ENCODE assay signal across 1 cellular context in the genomic region with DNA sequence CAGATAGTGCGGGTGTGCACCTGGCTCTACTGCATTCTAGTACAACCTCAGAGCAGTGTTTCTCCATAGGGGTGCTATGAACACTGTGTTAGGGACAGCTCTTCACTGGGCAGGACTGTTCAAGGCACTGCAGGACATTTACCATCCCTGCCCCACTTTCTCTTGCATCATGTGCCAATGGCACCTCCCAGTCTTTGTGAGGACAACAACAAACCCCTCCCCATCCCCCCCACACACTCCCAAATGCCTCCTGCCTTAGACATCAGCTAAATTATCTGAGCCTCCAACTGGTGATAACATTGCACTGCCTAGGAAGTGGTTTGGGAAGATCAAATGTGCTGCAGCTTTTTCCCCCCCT.
TF ChIP-seq lines count a peak whose summit lies in the region.

No MANE protein-coding gene starts in this region.

TF ChIP-seq in HEK293, 187 proteins besides CTCF, POLR2A, EP300 and RAD21 (continued from another document):
- TF ChIP-seq, protein P1, sequence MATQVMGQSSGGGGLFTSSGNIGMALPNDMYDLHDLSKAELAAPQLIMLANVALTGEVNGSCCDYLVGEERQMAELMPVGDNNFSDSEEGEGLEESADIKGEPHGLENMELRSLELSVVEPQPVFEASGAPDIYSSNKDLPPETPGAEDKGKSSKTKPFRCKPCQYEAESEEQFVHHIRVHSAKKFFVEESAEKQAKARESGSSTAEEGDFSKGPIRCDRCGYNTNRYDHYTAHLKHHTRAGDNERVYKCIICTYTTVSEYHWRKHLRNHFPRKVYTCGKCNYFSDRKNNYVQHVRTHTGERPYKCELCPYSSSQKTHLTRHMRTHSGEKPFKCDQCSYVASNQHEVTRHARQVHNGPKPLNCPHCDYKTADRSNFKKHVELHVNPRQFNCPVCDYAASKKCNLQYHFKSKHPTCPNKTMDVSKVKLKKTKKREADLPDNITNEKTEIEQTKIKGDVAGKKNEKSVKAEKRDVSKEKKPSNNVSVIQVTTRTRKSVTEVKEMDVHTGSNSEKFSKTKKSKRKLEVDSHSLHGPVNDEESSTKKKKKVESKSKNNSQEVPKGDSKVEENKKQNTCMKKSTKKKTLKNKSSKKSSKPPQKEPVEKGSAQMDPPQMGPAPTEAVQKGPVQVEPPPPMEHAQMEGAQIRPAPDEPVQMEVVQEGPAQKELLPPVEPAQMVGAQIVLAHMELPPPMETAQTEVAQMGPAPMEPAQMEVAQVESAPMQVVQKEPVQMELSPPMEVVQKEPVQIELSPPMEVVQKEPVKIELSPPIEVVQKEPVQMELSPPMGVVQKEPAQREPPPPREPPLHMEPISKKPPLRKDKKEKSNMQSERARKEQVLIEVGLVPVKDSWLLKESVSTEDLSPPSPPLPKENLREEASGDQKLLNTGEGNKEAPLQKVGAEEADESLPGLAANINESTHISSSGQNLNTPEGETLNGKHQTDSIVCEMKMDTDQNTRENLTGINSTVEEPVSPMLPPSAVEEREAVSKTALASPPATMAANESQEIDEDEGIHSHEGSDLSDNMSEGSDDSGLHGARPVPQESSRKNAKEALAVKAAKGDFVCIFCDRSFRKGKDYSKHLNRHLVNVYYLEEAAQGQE (tag by site-specific recombination; IDR thresholded peaks at IDR 0.05): no peak
- TF ChIP-seq, protein P2, sequence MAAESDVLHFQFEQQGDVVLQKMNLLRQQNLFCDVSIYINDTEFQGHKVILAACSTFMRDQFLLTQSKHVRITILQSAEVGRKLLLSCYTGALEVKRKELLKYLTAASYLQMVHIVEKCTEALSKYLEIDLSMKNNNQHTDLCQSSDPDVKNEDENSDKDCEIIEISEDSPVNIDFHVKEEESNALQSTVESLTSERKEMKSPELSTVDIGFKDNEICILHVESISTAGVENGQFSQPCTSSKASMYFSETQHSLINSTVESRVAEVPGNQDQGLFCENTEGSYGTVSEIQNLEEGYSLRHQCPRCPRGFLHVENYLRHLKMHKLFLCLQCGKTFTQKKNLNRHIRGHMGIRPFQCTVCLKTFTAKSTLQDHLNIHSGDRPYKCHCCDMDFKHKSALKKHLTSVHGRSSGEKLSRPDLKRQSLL (tag by site-specific recombination; IDR thresholded peaks at IDR 0.05): no peak
- TF ChIP-seq ZIC2 (tag by site-specific recombination; IDR thresholded peaks at IDR 0.05) (peak; percentile 74), ZEB2 (tag by site-specific recombination; IDR thresholded peaks at IDR 0.05) (0 out of 2 replicates have a peak, but pooled peaks have one; percentile 9), ZNF600 (tag by site-specific recombination; IDR thresholded peaks at IDR 0.05) (0 out of 2 replicates have a peak, but pooled peaks have one; percentile 52), SALL2 (tag by site-specific recombination; IDR thresholded peaks at IDR 0.05; ENCODE audit: borderline replicate concordance) (no peak), MEIS1 (CRISPR knock-in tag; IDR thresholded peaks at IDR 0.05; ENCODE audit: borderline replicate concordance) (no peak), ZFHX2 (tag by site-specific recombination; conservative IDR thresholded peaks at IDR 0.05) (0 out of 2 replicates have a peak, but pooled peaks have one; percentile 13), ZNF768 (tag by site-specific recombination; IDR thresholded peaks at IDR 0.05) (no peak), TCF7L2 (IDR thresholded peaks at IDR 0.05; ENCODE audit: borderline replicate concordance, low read depth, low read length) (no peak), ZNF416 (tag by site-specific recombination; IDR thresholded peaks at IDR 0.05) (no peak), ZNF184 (tag by site-specific recombination; IDR thresholded peaks at IDR 0.05) (no peak), WT1 (tag by site-specific recombination; IDR thresholded peaks at IDR 0.05) (peak; percentile 91), ZXDB (tag by site-specific recombination; IDR thresholded peaks at IDR 0.05) (no peak)
- TF ChIP-seq, protein P3, sequence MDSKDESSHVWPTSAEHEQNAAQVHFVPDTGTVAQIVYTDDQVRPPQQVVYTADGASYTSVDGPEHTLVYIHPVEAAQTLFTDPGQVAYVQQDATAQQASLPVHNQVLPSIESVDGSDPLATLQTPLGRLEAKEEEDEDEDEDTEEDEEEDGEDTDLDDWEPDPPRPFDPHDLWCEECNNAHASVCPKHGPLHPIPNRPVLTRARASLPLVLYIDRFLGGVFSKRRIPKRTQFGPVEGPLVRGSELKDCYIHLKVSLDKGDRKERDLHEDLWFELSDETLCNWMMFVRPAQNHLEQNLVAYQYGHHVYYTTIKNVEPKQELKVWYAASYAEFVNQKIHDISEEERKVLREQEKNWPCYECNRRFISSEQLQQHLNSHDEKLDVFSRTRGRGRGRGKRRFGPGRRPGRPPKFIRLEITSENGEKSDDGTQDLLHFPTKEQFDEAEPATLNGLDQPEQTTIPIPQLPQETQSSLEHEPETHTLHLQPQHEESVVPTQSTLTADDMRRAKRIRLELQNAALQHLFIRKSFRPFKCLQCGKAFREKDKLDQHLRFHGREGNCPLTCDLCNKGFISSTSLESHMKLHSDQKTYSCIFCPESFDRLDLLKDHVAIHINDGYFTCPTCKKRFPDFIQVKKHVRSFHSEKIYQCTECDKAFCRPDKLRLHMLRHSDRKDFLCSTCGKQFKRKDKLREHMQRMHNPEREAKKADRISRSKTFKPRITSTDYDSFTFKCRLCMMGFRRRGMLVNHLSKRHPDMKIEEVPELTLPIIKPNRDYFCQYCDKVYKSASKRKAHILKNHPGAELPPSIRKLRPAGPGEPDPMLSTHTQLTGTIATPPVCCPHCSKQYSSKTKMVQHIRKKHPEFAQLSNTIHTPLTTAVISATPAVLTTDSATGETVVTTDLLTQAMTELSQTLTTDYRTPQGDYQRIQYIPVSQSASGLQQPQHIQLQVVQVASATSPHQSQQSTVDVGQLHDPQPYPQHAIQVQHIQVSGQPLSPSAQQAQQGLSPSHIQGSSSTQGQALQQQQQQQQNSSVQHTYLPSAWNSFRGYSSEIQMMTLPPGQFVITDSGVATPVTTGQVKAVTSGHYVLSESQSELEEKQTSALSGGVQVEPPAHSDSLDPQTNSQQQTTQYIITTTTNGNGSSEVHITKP (tag by site-specific recombination; IDR thresholded peaks at IDR 0.05): peak; percentile 80
- TF ChIP-seq, protein P4, sequence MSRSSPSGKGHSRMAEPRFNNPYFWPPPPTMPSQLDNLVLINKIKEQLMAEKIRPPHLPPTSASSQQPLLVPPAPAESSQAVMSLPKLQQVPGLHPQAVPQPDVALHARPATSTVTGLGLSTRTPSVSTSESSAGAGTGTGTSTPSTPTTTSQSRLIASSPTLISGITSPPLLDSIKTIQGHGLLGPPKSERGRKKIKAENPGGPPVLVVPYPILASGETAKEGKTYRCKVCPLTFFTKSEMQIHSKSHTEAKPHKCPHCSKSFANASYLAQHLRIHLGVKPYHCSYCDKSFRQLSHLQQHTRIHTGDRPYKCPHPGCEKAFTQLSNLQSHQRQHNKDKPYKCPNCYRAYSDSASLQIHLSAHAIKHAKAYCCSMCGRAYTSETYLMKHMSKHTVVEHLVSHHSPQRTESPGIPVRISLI (tag by site-specific recombination; IDR thresholded peaks at IDR 0.05): no peak
- TF ChIP-seq, protein P5, sequence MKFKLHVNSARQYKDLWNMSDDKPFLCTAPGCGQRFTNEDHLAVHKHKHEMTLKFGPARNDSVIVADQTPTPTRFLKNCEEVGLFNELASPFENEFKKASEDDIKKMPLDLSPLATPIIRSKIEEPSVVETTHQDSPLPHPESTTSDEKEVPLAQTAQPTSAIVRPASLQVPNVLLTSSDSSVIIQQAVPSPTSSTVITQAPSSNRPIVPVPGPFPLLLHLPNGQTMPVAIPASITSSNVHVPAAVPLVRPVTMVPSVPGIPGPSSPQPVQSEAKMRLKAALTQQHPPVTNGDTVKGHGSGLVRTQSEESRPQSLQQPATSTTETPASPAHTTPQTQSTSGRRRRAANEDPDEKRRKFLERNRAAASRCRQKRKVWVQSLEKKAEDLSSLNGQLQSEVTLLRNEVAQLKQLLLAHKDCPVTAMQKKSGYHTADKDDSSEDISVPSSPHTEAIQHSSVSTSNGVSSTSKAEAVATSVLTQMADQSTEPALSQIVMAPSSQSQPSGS (tag by site-specific recombination; IDR thresholded peaks at IDR 0.05; ENCODE audit: low read depth): no peak
- TF ChIP-seq, protein P6, sequence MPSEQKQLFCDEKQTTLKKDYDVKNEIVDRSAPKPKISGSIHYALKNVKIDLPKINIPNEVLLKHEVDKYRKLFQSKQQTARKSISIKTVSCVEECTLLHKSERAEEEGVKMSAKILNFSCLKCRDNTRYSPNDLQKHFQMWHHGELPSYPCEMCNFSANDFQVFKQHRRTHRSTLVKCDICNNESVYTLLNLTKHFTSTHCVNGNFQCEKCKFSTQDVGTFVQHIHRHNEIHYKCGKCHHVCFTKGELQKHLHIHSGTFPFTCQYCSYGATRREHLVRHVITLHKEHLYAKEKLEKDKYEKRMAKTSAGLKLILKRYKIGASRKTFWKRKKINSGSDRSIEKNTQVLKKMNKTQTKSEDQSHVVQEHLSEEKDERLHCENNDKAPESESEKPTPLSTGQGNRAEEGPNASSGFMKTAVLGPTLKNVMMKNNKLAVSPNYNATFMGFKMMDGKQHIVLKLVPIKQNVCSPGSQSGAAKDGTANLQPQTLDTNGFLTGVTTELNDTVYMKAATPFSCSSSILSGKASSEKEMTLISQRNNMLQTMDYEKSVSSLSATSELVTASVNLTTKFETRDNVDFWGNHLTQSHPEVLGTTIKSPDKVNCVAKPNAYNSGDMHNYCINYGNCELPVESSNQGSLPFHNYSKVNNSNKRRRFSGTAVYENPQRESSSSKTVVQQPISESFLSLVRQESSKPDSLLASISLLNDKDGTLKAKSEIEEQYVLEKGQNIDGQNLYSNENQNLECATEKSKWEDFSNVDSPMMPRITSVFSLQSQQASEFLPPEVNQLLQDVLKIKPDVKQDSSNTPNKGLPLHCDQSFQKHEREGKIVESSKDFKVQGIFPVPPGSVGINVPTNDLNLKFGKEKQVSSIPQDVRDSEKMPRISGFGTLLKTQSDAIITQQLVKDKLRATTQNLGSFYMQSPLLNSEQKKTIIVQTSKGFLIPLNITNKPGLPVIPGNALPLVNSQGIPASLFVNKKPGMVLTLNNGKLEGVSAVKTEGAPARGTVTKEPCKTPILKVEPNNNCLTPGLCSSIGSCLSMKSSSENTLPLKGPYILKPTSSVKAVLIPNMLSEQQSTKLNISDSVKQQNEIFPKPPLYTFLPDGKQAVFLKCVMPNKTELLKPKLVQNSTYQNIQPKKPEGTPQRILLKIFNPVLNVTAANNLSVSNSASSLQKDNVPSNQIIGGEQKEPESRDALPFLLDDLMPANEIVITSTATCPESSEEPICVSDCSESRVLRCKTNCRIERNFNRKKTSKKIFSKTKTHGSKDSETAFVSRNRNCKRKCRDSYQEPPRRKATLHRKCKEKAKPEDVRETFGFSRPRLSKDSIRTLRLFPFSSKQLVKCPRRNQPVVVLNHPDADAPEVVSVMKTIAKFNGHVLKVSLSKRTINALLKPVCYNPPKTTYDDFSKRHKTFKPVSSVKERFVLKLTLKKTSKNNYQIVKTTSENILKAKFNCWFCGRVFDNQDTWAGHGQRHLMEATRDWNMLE (tag by site-specific recombination; conservative IDR thresholded peaks at IDR 0.05; ENCODE audit: low read depth): no peak
- TF ChIP-seq, protein P7, sequence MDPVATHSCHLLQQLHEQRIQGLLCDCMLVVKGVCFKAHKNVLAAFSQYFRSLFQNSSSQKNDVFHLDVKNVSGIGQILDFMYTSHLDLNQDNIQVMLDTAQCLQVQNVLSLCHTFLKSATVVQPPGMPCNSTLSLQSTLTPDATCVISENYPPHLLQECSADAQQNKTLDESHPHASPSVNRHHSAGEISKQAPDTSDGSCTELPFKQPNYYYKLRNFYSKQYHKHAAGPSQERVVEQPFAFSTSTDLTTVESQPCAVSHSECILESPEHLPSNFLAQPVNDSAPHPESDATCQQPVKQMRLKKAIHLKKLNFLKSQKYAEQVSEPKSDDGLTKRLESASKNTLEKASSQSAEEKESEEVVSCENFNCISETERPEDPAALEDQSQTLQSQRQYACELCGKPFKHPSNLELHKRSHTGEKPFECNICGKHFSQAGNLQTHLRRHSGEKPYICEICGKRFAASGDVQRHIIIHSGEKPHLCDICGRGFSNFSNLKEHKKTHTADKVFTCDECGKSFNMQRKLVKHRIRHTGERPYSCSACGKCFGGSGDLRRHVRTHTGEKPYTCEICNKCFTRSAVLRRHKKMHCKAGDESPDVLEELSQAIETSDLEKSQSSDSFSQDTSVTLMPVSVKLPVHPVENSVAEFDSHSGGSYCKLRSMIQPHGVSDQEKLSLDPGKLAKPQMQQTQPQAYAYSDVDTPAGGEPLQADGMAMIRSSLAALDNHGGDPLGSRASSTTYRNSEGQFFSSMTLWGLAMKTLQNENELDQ (tag by site-specific recombination; IDR thresholded peaks at IDR 0.05; ENCODE audit: low read depth): no peak
- TF ChIP-seq, protein P8, sequence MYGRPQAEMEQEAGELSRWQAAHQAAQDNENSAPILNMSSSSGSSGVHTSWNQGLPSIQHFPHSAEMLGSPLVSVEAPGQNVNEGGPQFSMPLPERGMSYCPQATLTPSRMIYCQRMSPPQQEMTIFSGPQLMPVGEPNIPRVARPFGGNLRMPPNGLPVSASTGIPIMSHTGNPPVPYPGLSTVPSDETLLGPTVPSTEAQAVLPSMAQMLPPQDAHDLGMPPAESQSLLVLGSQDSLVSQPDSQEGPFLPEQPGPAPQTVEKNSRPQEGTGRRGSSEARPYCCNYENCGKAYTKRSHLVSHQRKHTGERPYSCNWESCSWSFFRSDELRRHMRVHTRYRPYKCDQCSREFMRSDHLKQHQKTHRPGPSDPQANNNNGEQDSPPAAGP (tag by site-specific recombination; IDR thresholded peaks at IDR 0.05): peak; percentile 81
- TF ChIP-seq, protein P9, sequence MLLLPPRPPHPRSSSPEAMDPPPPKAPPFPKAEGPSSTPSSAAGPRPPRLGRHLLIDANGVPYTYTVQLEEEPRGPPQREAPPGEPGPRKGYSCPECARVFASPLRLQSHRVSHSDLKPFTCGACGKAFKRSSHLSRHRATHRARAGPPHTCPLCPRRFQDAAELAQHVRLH (tag by site-specific recombination; IDR thresholded peaks at IDR 0.05): no peak
